22 cellular contexts compared by ENCODE assay signal in genomic region chr2:1975060-1975459, GRCh38.
DNase-seq lines count a peak whose midpoint lies in the region; ATAC-seq and TF ChIP-seq lines count a peak whose summit lies in the region.
"Had no signal": no experiment of that assay in that cellular context is flagged by ENCODE, and none has a peak within 500 bp of the region (broad histone marks: within the 10 kb centered on the region; RNA-seq: fewer than 3 reads in every experiment).

No MANE protein-coding gene starts in this region.

- intact Hi-C loops in right cardiac atrium (cut with DNase I) = no loop called here

- H3K27me3 ChIP-seq in MG63 = no peaks in the 10 kb centered on the region
- no peaks in the 10 kb centered on the region for H3K27me3 ChIP-seq in right cardiac atrium (ENCODE audit: control insufficient read depth, insufficient read depth)
- no peaks in the 10 kb centered on the region for H3K27me3 ChIP-seq in skeletal muscle satellite cell (ENCODE audit: control insufficient read depth, insufficient read depth, low read length)

- H3K27ac ChIP-seq in right cardiac atrium (ENCODE audit: low read length) = no peak overlapping the region
- H3K27ac ChIP-seq: A549, HL-60 had no signal

- DNase-seq in MG63 (peak; percentile 16), chondrocyte (ENCODE audit: low spot score) (no peak), right cardiac atrium (peak in 2 of 3 donors; percentile 43 to 57), ureter (ENCODE audit: low spot score) (no peak), NCI-H345 (lab: John Stamatoyannopoulos, UW) (no peak)
- DNase-seq: DMS79, H7, HFFc6, MM.1S, NCI-H1048, NCI-H1417 treated with DMSO at 0.1 percent for 48 hours, NCI-H187, NCI-H526 treated with DMSO at 0.1 percent for 48 hours, OCI-M1, SHP77 had no signal

- peak overlapping the region; percentile 85 for H3K27ac Mint-ChIP-seq in chondrocyte (ENCODE audit: unreplicated experiment)
- H3K27ac Mint-ChIP-seq: B cell, HFFc6 had no signal

- peaks cover 4% of the 10 kb centered on the region for H3K27me3 Mint-ChIP-seq in chondrocyte (ENCODE audit: low read depth)

- TF ChIP-seq CTCF in chondrocyte (IDR thresholded peaks at IDR 0.05) = no peak

- no peak overlapping the region for H3K4me2 ChIP-seq in skeletal muscle satellite cell (ENCODE audit: low read length)

- H3K4me1 ChIP-seq in right cardiac atrium (ENCODE audit: control insufficient read depth, insufficient read depth, low read length) (peaks cover 7% of the 10 kb centered on the region), skeletal muscle satellite cell (ENCODE audit: control insufficient read depth, insufficient read depth, low read length) (peaks cover 37% of the 10 kb centered on the region)

- peaks cover 53% of the 10 kb centered on the region for H3K4me1 Mint-ChIP-seq in chondrocyte (ENCODE audit: low read depth)
- H3K4me1 Mint-ChIP-seq: B cell had no signal

- no peaks in the 10 kb centered on the region for H3K9me3 Mint-ChIP-seq in chondrocyte (ENCODE audit: low read depth)

- ATAC-seq in right cardiac atrium (peak; percentile 13 to 44), GM21723 (IDR thresholded peaks at IDR 0.05; ENCODE audit: unreplicated experiment) (no peak)
- ATAC-seq: HepG2, K562 had no signal

- H3K4me3 ChIP-seq in MG63 = no peak overlapping the region
- H3K4me3 ChIP-seq in right cardiac atrium (ENCODE audit: low read length) = no peak overlapping the region
- no peak overlapping the region for H3K4me3 ChIP-seq in skeletal muscle satellite cell (ENCODE audit: low read length)
- H3K4me3 ChIP-seq: A549, K562 had no signal

- no peaks in the 10 kb centered on the region for H3K36me3 ChIP-seq in MG63
- H3K36me3 ChIP-seq in skeletal muscle satellite cell (ENCODE audit: insufficient read depth, low read length) = no peaks in the 10 kb centered on the region

- H3K9me3 ChIP-seq in MG63 (no peaks in the 10 kb centered on the region), right cardiac atrium (ENCODE audit: control insufficient read depth, low read length) (no peaks in the 10 kb centered on the region), skeletal muscle satellite cell (replicated peaks; ENCODE audit: low read length) (no peaks in the 10 kb centered on the region)
- H3K9me3 ChIP-seq: A549 had no signal

- peak overlapping the region; percentile 71 for H3K9ac ChIP-seq in skeletal muscle satellite cell (ENCODE audit: low read depth, low read length)

- WGBS in right cardiac atrium = 68% methylated on average over 6 of the region's 6 CpGs

- no peaks in the 10 kb centered on the region for H3K36me3 Mint-ChIP-seq in chondrocyte (ENCODE audit: low read depth)

- no peak overlapping the region for H3K4me3 Mint-ChIP-seq in chondrocyte (ENCODE audit: unreplicated experiment)
- H3K4me3 Mint-ChIP-seq: B cell, HFFc6 had no signal

Comparison
In these comparisons a context has a peak if more than half of its experiments do, and no peak if none do; other contexts are left out.
1. DNase-seq: peak in MG63 (single experiment) and right cardiac atrium (2 of 3); none in chondrocyte (single experiment), ureter (single experiment) and NCI-H345 (single experiment).